In genomic region chr9:114936566-114936965, GRCh38 we compare ENCODE assay signal across 20 cellular contexts. TPM values are rescaled to one million over a fixed set of nuclear protein-coding genes. Genes with fewer than 3 reads are reported as not detected.
DNase-seq lines count a peak whose midpoint lies in the region; ATAC-seq, FAIRE-seq and TF ChIP-seq lines count a peak whose summit lies in the region.
"Had no signal": no experiment of that assay in that cellular context is flagged by ENCODE, and none has a peak within 500 bp of the region (broad histone marks: within the 10 kb centered on the region; RNA-seq: fewer than 3 reads in every experiment).

No MANE protein-coding gene starts in this region.

- intact Hi-C loops in K562 (cut with micrococcal nuclease) = no loop called here

- BruUV-seq in K562 (replicated peaks; lab: Mats Ljungman, UMichigan) = no TSS peak

- no peaks in the 10 kb centered on the region; a peak in 1 of 5 replicates for H3K27me3 ChIP-seq in K562 (ENCODE audit: control insufficient read depth in 2 of 2, insufficient read depth in 2 of 2, low read length in 2 of 2)

- H2AFZ ChIP-seq in K562 (ENCODE audit: low read depth, low read length) = no peak overlapping the region

- no peak for ATAC-seq in activated T-cell treated with anti-CD3 and anti-CD28 coated beads, Interleukin-2, amount 50 U/mL, for 72 hours (replicated peaks in 1 of 2)
- ATAC-seq in K562 = no peak
- ATAC-seq in HG02678 (IDR thresholded peaks at IDR 0.05; ENCODE audit: unreplicated experiment) = no peak
- ATAC-seq in activated CD4-positive, CD25-positive, alpha-beta regulatory T cell treated with anti-CD3 and anti-CD28 coated beads, Interleukin-2, amount 50 U/mL, for 24 hours = no peak
- ATAC-seq: PC-3 had no signal

- TF ChIP-seq POLR2A in K562 (conservative IDR thresholded peaks at IDR 0.05) = no peak

- 14% methylated on average over 1 of the region's 1 CpG for WGBS in K562 (ENCODE audit: insufficient coverage, low coverage, missing lambda C conversion rate)

- no peak overlapping the region for H3K27ac ChIP-seq in K562 (ENCODE audit: extremely low read depth, low read depth, low read length)
- H3K27ac ChIP-seq: KMS-11 had no signal

- peaks cover 2 to 3% of the 10 kb centered on the region in 2 donors for H3K9me3 Mint-ChIP-seq in activated T-cell treated with anti-CD3 and anti-CD28 coated beads, Interleukin-2, amount 50 U/mL, for 72 hours
- H3K9me3 Mint-ChIP-seq in activated T-cell treated with anti-CD3 and anti-CD28 coated beads, Interleukin-2, amount 50 U/mL, for 24 hours = no peaks in the 10 kb centered on the region
- H3K9me3 Mint-ChIP-seq: CD4-positive, alpha-beta T cell; HFFc6 had no signal

- CTCF ChIA-PET in K562 (lab: Yijun Ruan, JAX; ENCODE audit: low intra/inter-chr PET ratio) = no interaction called here

- peaks cover 26% of the 10 kb centered on the region for H3K4me1 Mint-ChIP-seq in activated T-cell treated with anti-CD3 and anti-CD28 coated beads, Interleukin-2, amount 50 U/mL, for 72 hours (ENCODE audit: low read depth)
- H3K4me1 Mint-ChIP-seq in activated T-cell treated with anti-CD3 and anti-CD28 coated beads, Interleukin-2, amount 50 U/mL, for 24 hours (ENCODE audit: low read depth) = peaks cover 38% of the 10 kb centered on the region

- H3K9me3 ChIP-seq in K562 (replicated peaks; ENCODE audit: control insufficient read depth, insufficient read depth, low read depth, low read length) = no peaks in the 10 kb centered on the region

- DNase-seq in activated T-cell treated with anti-CD3 and anti-CD28 coated beads, Interleukin-2, amount 50 U/mL, for 72 hours = no peak
- DNase-seq in activated T-cell treated with anti-CD3 and anti-CD28 coated beads, Interleukin-2, amount 50 U/mL, for 24 hours = no peak
- DNase-seq in MV-4-11 (lab: John Stamatoyannopoulos, UW) (peak; percentile 72), K562 (ENCODE audit: extremely low read depth in 1 of 4, low spot score in 3 of 4) (no peak), mesenteric fat pad (ENCODE audit: low spot score) (no peak), inferior parietal cortex (ENCODE audit: extremely low spot score) (no peak)
- DNase-seq: 8988T; Calu3; CD4-positive, alpha-beta T cell; HFFc6; MM.1S; NCI-H1436 treated with DMSO at 0.1 percent for 48 hours; NCI-H2081; NCI-H510A treated with DMSO at 0.1 percent for 48 hours; PC-3 had no signal

- H3K4me2 ChIP-seq in K562 (ENCODE audit: insufficient read depth, low read length) = no peak overlapping the region
- H3K4me2 ChIP-seq: KMS-11 had no signal

- H4K20me1 ChIP-seq in K562 (replicated peaks; ENCODE audit: control insufficient read depth, insufficient read depth, low read length) = no peaks in the 10 kb centered on the region

- no peak overlapping the region for H3K9ac ChIP-seq in K562 (ENCODE audit: insufficient read depth in 1 of 2, low read depth in 2 of 2, low read length in 2 of 2)
- H3K9ac ChIP-seq: KMS-11 had no signal

- no peak for TF ChIP-seq EP300 in K562 (IDR thresholded peaks at IDR 0.05; ENCODE audit: low read length)

- H3K4me1 ChIP-seq in K562 (replicated peaks in 1 of 2; ENCODE audit: control insufficient read depth in 2 of 2, insufficient read depth in 2 of 2, low read length in 2 of 2) = no peaks in the 10 kb centered on the region

- H3K9me1 ChIP-seq in K562 (ENCODE audit: control insufficient read depth, insufficient read depth, low read length) = no peaks in the 10 kb centered on the region

- H3K27ac Mint-ChIP-seq in activated T-cell treated with anti-CD3 and anti-CD28 coated beads, Interleukin-2, amount 50 U/mL, for 72 hours = peak overlapping the region; percentile 3
- H3K27ac Mint-ChIP-seq in activated T-cell treated with anti-CD3 and anti-CD28 coated beads, Interleukin-2, amount 50 U/mL, for 24 hours = no peak overlapping the region
- H3K27ac Mint-ChIP-seq: CD4-positive, alpha-beta T cell; HFFc6 had no signal

- H3K4me3 Mint-ChIP-seq in activated T-cell treated with anti-CD3 and anti-CD28 coated beads, Interleukin-2, amount 50 U/mL, for 72 hours = no peak overlapping the region
- H3K4me3 Mint-ChIP-seq in activated T-cell treated with anti-CD3 and anti-CD28 coated beads, Interleukin-2, amount 50 U/mL, for 24 hours = no peak overlapping the region
- H3K4me3 Mint-ChIP-seq: CD4-positive, alpha-beta T cell; HFFc6 had no signal

- FAIRE-seq in K562 (lab: Jason Lieb, UNC) = no peak
- FAIRE-seq: H1 had no signal

- H3K36me3 Mint-ChIP-seq in activated T-cell treated with anti-CD3 and anti-CD28 coated beads, Interleukin-2, amount 50 U/mL, for 72 hours (ENCODE audit: insufficient read depth in 2 of 2) = peaks cover 2% of the 10 kb centered on the region in 2 donors
- no peaks in the 10 kb centered on the region for H3K36me3 Mint-ChIP-seq in activated T-cell treated with anti-CD3 and anti-CD28 coated beads, Interleukin-2, amount 50 U/mL, for 24 hours (ENCODE audit: low read depth)

- no peaks in the 10 kb centered on the region for H3K27me3 Mint-ChIP-seq in activated T-cell treated with anti-CD3 and anti-CD28 coated beads, Interleukin-2, amount 50 U/mL, for 72 hours (ENCODE audit: low read depth)
- no peaks in the 10 kb centered on the region for H3K27me3 Mint-ChIP-seq in activated T-cell treated with anti-CD3 and anti-CD28 coated beads, Interleukin-2, amount 50 U/mL, for 24 hours
- H3K27me3 Mint-ChIP-seq: CD4-positive, alpha-beta T cell had no signal

- no peak for TF ChIP-seq CTCF in K562 (IDR thresholded peaks at IDR 0.05 in 2 of 3, conservative IDR thresholded peaks at IDR 0.05 in 1 of 3; ENCODE audit: insufficient read depth in 2 of 3, low read depth in 1 of 3, low read length in 3 of 3)

- in situ Hi-C loops in K562 (cut with MboI) = no loop called here

- H3K36me3 ChIP-seq in K562 (ENCODE audit: control insufficient read depth, insufficient read depth, low read length) = no peaks in the 10 kb centered on the region

- no peak for TF ChIP-seq RAD21 in K562 (CRISPR knock-in tag; conservative IDR thresholded peaks at IDR 0.05 in 1 of 2, IDR thresholded peaks at IDR 0.05 in 1 of 2)

- no peaks in the 10 kb centered on the region for H3K79me2 ChIP-seq in K562 (ENCODE audit: control insufficient read depth, insufficient read depth, low read length)

- POLR2A ChIA-PET in K562 (lab: Yijun Ruan, JAX) = interaction anchor here (0.5 to 0.7 kb wide), 3 partner anchors 9 to 227 kb away, joined by 3 to 4 read pairs (median 4); no protein-coding TSS in a partner anchor

- H3K4me3 ChIP-seq in K562 = no peak overlapping the region

TF ChIP-seq in K562, 482 proteins besides CTCF, POLR2A, EP300 and RAD21:
- TF ChIP-seq U2AF2 (optimal IDR thresholded peaks at IDR 0.05; ENCODE audit: low read depth, low read length) (no peak), DACH1 (IDR thresholded peaks at IDR 0.05; ENCODE audit: partially characterized antibody) (peak; percentile 76)

RNA-seq across cellular contexts. Expression of gene TNFSF8, which starts 6.2 kb away (rescaled TPM):
- total RNA-seq in activated T-cell treated with anti-CD3 and anti-CD28 coated beads, Interleukin-2, amount 50 U/mL, for 72 hours = 10 to 100 TPM; 84.2 to 99.5 TPM
- total RNA-seq in K562 (2011; cell fraction: chromatin; rRNA removed; ENCODE audit: low replicate concordance) = not detected in 2 replicates
- not detected in 2 replicates for total RNA-seq in K562 (2011; cell fraction: nucleolus; rRNA removed)
- total RNA-seq in K562 (2011; cell fraction: nucleoplasm; rRNA removed) = not detected in 2 replicates
- total RNA-seq in K562 (2014; rRNA removed) (not detected in 2 replicates), K562 (2014; rRNA removed; fragmentation: Illumina TruSeq; extraction: Trizol) (not detected in 2 replicates), K562 (2015; rRNA removed; fragmentation: Illumina TruSeq; extraction: Trizol) (not detected in 2 replicates), K562 (2021) (0.09 and 0.29 TPM in 2 replicates), mesenteric fat pad (4.6 TPM)
- polyA plus RNA-seq in K562 (2011; rRNA removed) (not detected in 2 replicates), K562 (2014; fragmentation: Illumina TruSeq; extraction: Trizol) (not detected in 2 replicates), K562 (2014; fragmentation: Nextera tagmentation; extraction: Ambion mirVana) (not detected), K562 (2014; rRNA removed) (not detected in 2 replicates)
- not detected in 2 replicates for polyA plus RNA-seq in K562 (2011; cell fraction: cytosol; rRNA removed)
- polyA plus RNA-seq in K562 (2011; cell fraction: nucleus; rRNA removed) = not detected in 2 replicates
- polyA plus RNA-seq in K562 (2012) = not detected in 2 replicates
- polyA minus RNA-seq in K562 (2011; rRNA and poly(A)+ RNA removed) = not detected in 2 replicates
- not detected in 2 replicates for polyA minus RNA-seq in K562 (2011; cell fraction: cytosol; rRNA and poly(A)+ RNA removed)
- not detected in 2 replicates for polyA minus RNA-seq in K562 (2011; cell fraction: nucleus; rRNA and poly(A)+ RNA removed)
- total RNA-seq: Calu3, G401, H1, HFFc6, PC-3 had no signal
- polyA plus RNA-seq: H1 had no signal

Comparison
In these comparisons a context has a peak if more than half of its experiments do, and no peak if none do; other contexts are left out.
1. RNA of gene TNFSF8, which starts 6.2 kb away (total RNA-seq): 84.2 to 99.5 TPM in activated T-cell treated with anti-CD3 and anti-CD28 coated beads, Interleukin-2, amount 50 U/mL, for 72 hours; 4.6 TPM in mesenteric fat pad (single experiment) and 0.09 to 0.29 TPM in K562; every median in the first group is over 10 times any median in the second.